In the genomic region with DNA sequence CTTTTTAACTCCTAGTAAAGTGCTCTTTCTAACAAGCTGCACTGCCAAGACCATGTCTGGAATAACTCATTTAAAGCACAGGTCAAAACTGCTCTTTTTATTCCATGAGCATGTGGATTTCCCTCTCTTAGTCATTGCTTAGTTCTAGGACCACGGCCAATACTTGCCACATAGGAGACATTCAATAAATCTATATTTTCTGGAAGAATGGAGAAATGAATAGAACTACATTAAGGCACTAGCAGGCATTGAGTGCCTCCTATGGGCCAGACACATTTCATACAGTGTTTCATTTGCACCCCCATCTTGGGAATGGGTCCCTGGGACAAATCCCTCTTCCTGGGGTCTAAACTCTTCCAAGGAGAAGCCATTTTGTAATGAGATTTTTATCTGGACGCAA, we compare ENCODE assay signal across 12 cellular contexts.
DNase-seq lines count a peak whose midpoint lies in the region; ATAC-seq and TF ChIP-seq lines count a peak whose summit lies in the region.
"Had no signal": no experiment of that assay in that cellular context is flagged by ENCODE, and none has a peak within 500 bp of the region (broad histone marks: within the 10 kb centered on the region; RNA-seq: fewer than 3 reads in every experiment).

No MANE protein-coding gene starts in this region.

- ATAC-seq in HG02852 (IDR thresholded peaks at IDR 0.05; ENCODE audit: unreplicated experiment) = no peak
- ATAC-seq: natural killer cell had no signal

- no peak overlapping the region for H3K27ac Mint-ChIP-seq in neural crest cell (ENCODE audit: unreplicated experiment)
- H3K27ac Mint-ChIP-seq: activated T-helper 2 cell treated with anti-CD3 and anti-CD28 coated beads, Interferon-gamma antibody, Interleukin-2, Interleukin-4, amounts not matched to agents 10 μg/mL and 5 μg/mL and 100 μg/mL, durations not matched to agents 14 hours and 24 hours and 36 hours; natural killer cell; T-helper 2 cell treated with Interferon-gamma antibody and Interleukin-4, amounts not matched to agents 5 μg/mL and 100 μg/mL, for 36 hours had no signal

- no peak overlapping the region for H3K4me3 ChIP-seq in cardiac fibroblast (replicated peaks in 1 of 2; ENCODE audit: low read depth in 2 of 2, low read length in 2 of 2)

- H3K9me3 Mint-ChIP-seq in neural crest cell = peaks cover 6% of the 10 kb centered on the region
- H3K9me3 Mint-ChIP-seq: activated T-helper 2 cell treated with anti-CD3 and anti-CD28 coated beads, Interferon-gamma antibody, Interleukin-2, Interleukin-4, amounts not matched to agents 10 μg/mL and 5 μg/mL and 100 μg/mL, durations not matched to agents 14 hours and 24 hours and 36 hours; natural killer cell; T-helper 2 cell treated with Interferon-gamma antibody and Interleukin-4, amounts not matched to agents 5 μg/mL and 100 μg/mL, for 36 hours had no signal

- H3K27me3 Mint-ChIP-seq in neural crest cell (ENCODE audit: low read depth) = no peaks in the 10 kb centered on the region

- DNase-seq in GM04503 (ENCODE audit: low read depth) (peak; percentile 67), M059J (ENCODE audit: low read depth) (peak; percentile 76), cardiac fibroblast (ENCODE audit: low read depth in 2 of 2) (peak; percentile 85 to 87), neural crest cell (ENCODE audit: low read depth, low spot score) (no peak), Ammon's horn (ENCODE audit: low spot score) (no peak), NCI-H1436 (lab: John Stamatoyannopoulos, UW) (no peak), DMS153 treated with DMSO at 0.1 percent for 48 hours (lab: John Stamatoyannopoulos, UW; ENCODE audit: unreplicated experiment) (no peak)
- DNase-seq: natural killer cell, NCI-H1105 treated with DMSO at 0.1 percent for 48 hours had no signal

- H3K36me3 Mint-ChIP-seq in neural crest cell (ENCODE audit: low read depth) = peaks cover 2% of the 10 kb centered on the region
- H3K36me3 Mint-ChIP-seq: natural killer cell had no signal

- peaks cover 53% of the 10 kb centered on the region for H3K4me1 Mint-ChIP-seq in neural crest cell
- H3K4me1 Mint-ChIP-seq: natural killer cell had no signal

- no peak overlapping the region for H3K4me3 Mint-ChIP-seq in neural crest cell
- H3K4me3 Mint-ChIP-seq: natural killer cell; T-helper 2 cell treated with Interferon-gamma antibody and Interleukin-4, amounts not matched to agents 5 μg/mL and 100 μg/mL, for 36 hours had no signal

- TF ChIP-seq CTCF in cardiac fibroblast (IDR thresholded peaks at IDR 0.05; ENCODE audit: low read depth, low read length) (peak; percentile 20), neural crest cell (conservative IDR thresholded peaks at IDR 0.05) (peak; percentile 13)

Comparison
In these comparisons a context has a peak if more than half of its experiments do, and no peak if none do; other contexts are left out.
1. DNase-seq: peak in GM04503 (single experiment), M059J (single experiment) and cardiac fibroblast (2 of 2); none in neural crest cell (single experiment), Ammon's horn (single experiment), NCI-H1436 (single experiment) and DMS153 treated with DMSO at 0.1 percent for 48 hours (single experiment).